In the genomic region with DNA sequence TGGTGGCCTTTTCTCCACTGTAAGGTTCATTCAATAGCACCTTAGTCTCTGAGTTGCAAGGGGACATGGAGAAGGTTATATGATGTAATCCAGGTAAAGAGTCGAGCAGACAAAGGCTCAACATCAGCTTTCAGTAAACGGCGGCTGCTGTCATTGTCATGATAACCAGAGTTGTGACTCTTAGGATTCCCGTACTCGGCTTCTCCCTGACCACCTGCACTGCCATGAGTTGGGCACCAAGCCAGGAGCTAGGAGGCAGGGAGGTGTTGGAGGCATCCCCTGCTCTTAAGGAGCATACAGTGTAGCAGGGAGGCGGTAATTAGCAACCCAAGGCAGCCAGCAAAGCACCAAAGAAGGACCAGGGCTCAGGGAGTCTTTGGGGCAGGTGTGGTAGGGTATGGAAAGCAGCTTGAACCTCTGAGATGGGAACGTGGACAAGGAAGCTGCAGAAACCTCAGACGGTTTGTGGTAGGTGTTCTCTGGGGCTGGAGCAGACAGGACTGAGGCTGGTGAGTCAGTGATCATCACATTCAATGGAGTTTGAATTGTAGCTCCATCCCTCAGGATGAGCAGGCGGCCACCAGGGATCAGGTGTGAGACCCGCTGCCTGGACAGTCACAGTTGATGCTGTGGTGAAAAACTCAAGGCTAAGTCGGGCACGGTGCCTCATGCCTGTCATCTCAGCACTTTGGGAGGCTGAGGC, we compare ENCODE assay signal across 1 cellular context.
TF ChIP-seq lines count a peak whose summit lies in the region.

No MANE protein-coding gene starts in this region.

TF ChIP-seq in HCT116, 20 proteins besides CTCF, POLR2A, EP300 and RAD21:
- TF ChIP-seq POLR2AphosphoS5 (IDR thresholded peaks at IDR 0.05; ENCODE audit: low read depth, low read length) (no peak), FOSL1 (IDR thresholded peaks at IDR 0.05; ENCODE audit: low read depth) (no peak), ZFX (IDR thresholded peaks at IDR 0.05) (no peak), EZH2 (IDR thresholded peaks at IDR 0.05) (no peak), EZH2phosphoT487 (IDR thresholded peaks at IDR 0.05; ENCODE audit: borderline replicate concordance) (no peak), SIN3A (IDR thresholded peaks at IDR 0.05; ENCODE audit: low read depth) (no peak)
- TF ChIP-seq, protein P1, sequence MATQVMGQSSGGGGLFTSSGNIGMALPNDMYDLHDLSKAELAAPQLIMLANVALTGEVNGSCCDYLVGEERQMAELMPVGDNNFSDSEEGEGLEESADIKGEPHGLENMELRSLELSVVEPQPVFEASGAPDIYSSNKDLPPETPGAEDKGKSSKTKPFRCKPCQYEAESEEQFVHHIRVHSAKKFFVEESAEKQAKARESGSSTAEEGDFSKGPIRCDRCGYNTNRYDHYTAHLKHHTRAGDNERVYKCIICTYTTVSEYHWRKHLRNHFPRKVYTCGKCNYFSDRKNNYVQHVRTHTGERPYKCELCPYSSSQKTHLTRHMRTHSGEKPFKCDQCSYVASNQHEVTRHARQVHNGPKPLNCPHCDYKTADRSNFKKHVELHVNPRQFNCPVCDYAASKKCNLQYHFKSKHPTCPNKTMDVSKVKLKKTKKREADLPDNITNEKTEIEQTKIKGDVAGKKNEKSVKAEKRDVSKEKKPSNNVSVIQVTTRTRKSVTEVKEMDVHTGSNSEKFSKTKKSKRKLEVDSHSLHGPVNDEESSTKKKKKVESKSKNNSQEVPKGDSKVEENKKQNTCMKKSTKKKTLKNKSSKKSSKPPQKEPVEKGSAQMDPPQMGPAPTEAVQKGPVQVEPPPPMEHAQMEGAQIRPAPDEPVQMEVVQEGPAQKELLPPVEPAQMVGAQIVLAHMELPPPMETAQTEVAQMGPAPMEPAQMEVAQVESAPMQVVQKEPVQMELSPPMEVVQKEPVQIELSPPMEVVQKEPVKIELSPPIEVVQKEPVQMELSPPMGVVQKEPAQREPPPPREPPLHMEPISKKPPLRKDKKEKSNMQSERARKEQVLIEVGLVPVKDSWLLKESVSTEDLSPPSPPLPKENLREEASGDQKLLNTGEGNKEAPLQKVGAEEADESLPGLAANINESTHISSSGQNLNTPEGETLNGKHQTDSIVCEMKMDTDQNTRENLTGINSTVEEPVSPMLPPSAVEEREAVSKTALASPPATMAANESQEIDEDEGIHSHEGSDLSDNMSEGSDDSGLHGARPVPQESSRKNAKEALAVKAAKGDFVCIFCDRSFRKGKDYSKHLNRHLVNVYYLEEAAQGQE (IDR thresholded peaks at IDR 0.05; ENCODE audit: low read depth) = no peak
